19 cellular contexts compared by ENCODE assay signal in genomic region chr5:34516686-34517085, GRCh38.
"Had no signal": no experiment of that assay in that cellular context is flagged by ENCODE, and none has a peak within 500 bp of the region (broad histone marks: within the 10 kb centered on the region; RNA-seq: fewer than 3 reads in every experiment).

No MANE protein-coding gene starts in this region.

- H3K4me3 ChIP-seq: esophagus squamous epithelium, psoas muscle, right lobe of liver, spleen, stomach, testis had no signal

- H3K4me1 Mint-ChIP-seq: activated T-helper 17 cell treated with anti-CD3 and anti-CD28 coated beads, Interleukin-2, amount 50 U/mL, for 72 hours had no signal

- H3K9me3 Mint-ChIP-seq: activated T-helper 17 cell treated with anti-CD3 and anti-CD28 coated beads, Interleukin-2, amount 50 U/mL, for 72 hours; nephron had no signal

- FAIRE-seq: endometrium had no signal

- H3K36me3 ChIP-seq: esophagus squamous epithelium, right lobe of liver, spleen, stomach had no signal

- H3K27ac Mint-ChIP-seq: activated T-helper 17 cell treated with anti-CD3 and anti-CD28 coated beads, Interleukin-2, amount 50 U/mL, for 72 hours had no signal

- H3K27me3 ChIP-seq: esophagus squamous epithelium, foreskin keratinocyte, right lobe of liver, stomach, testis had no signal

- DNase-seq: activated CD4-positive, alpha-beta T cell treated with anti-CD3 and anti-CD28 coated beads for 1 hour; activated CD4-positive, alpha-beta T cell treated with anti-CD3 and anti-CD28 coated beads, Interleukin-2, amount 50 U/mL, for 4 hours; activated naive CD4-positive, alpha-beta T cell treated with Interleukin-2 at 50 U/mL for 16 hours; esophagus squamous epithelium; foreskin keratinocyte; kidney glomerular epithelial cell; left ventricle myocardium superior; mesendoderm; nucleus accumbens; psoas muscle; right lobe of liver; spleen; stomach; T-helper 1 cell; T1000; testis had no signal

- ATAC-seq: left ventricle myocardium superior, psoas muscle had no signal

- H3K9me3 ChIP-seq: esophagus squamous epithelium, psoas muscle, right lobe of liver, spleen, stomach, testis had no signal

- H3K27ac ChIP-seq: esophagus squamous epithelium, foreskin keratinocyte, psoas muscle, right lobe of liver, stomach, testis had no signal

- H3K4me1 ChIP-seq: foreskin keratinocyte, psoas muscle had no signal

- H3K4me3 Mint-ChIP-seq: activated T-helper 17 cell treated with anti-CD3 and anti-CD28 coated beads, Interleukin-2, amount 50 U/mL, for 72 hours; nephron had no signal
